ENCODE assay signal across 11 cellular contexts in genomic region chr7:93016085-93016471, GRCh38.
A peak's percentile ranks its signal among the peaks of the same experiment; 100 is the strongest.
DNase-seq lines count a peak whose midpoint lies in the region; ATAC-seq lines count a peak whose summit lies in the region.
"Had no signal": no experiment of that assay in that cellular context is flagged by ENCODE, and none has a peak within 500 bp of the region (broad histone marks: within the 10 kb centered on the region; RNA-seq: fewer than 3 reads in every experiment).

No MANE protein-coding gene starts in this region.

- peaks cover 18% of the 10 kb centered on the region for H3K4me1 Mint-ChIP-seq in dendritic cell treated with granulocyte-macrophage colony-stimulating factor and Interleukin-4, amounts not matched to agents 40 ng/mL and 50 ng/mL, for 4 days (ENCODE audit: low read depth)
- H3K4me1 Mint-ChIP-seq in CD8-positive, alpha-beta memory T cell = no peaks in the 10 kb centered on the region

- no peak overlapping the region for H2BK120ac ChIP-seq in neuronal stem cell (ENCODE audit: low read depth, low read length)

- no peaks in the 10 kb centered on the region for H3K36me3 ChIP-seq in neuronal stem cell (replicated peaks in 1 of 2; ENCODE audit: control insufficient read depth in 2 of 2, insufficient read depth in 2 of 2, low read length in 2 of 2)
- H3K36me3 ChIP-seq in CD8-positive, alpha-beta memory T cell (ENCODE audit: insufficient read depth, low read length) = no peaks in the 10 kb centered on the region
- H3K36me3 ChIP-seq: uterus had no signal

- peak overlapping the region; percentile 10 for H3K4me3 Mint-ChIP-seq in dendritic cell treated with granulocyte-macrophage colony-stimulating factor and Interleukin-4, amounts not matched to agents 40 ng/mL and 50 ng/mL, for 4 days
- H3K4me3 Mint-ChIP-seq in CD8-positive, alpha-beta memory T cell = no peak overlapping the region

- H3K9ac ChIP-seq in neuronal stem cell (ENCODE audit: low read depth, low read length, poor library complexity) = no peak overlapping the region

- no peak overlapping the region for H3K4me3 ChIP-seq in neuronal stem cell (ENCODE audit: low read length in 2 of 2)
- H3K4me3 ChIP-seq in CD8-positive, alpha-beta memory T cell (ENCODE audit: low read length) = no peak overlapping the region
- H3K4me3 ChIP-seq: uterus had no signal

- no peaks in the 10 kb centered on the region for H3K27me3 Mint-ChIP-seq in dendritic cell treated with granulocyte-macrophage colony-stimulating factor and Interleukin-4, amounts not matched to agents 40 ng/mL and 50 ng/mL, for 4 days
- H3K27me3 Mint-ChIP-seq in CD8-positive, alpha-beta memory T cell = no peaks in the 10 kb centered on the region

- H3K4ac ChIP-seq in neuronal stem cell (ENCODE audit: low read length) = no peak overlapping the region

- H3K14ac ChIP-seq in neuronal stem cell (ENCODE audit: low read length) = no peak overlapping the region

- H2BK5ac ChIP-seq in neuronal stem cell (ENCODE audit: low read length) = no peak overlapping the region

- no peak overlapping the region for H3K23ac ChIP-seq in neuronal stem cell (ENCODE audit: low read depth, low read length, poor library complexity)

- CTCF ChIA-PET in CD8-positive, alpha-beta memory T cell (lab: Charles Lee) = no interaction called here

- H4K8ac ChIP-seq in neuronal stem cell (ENCODE audit: low read depth, low read length) = no peak overlapping the region

- H3K36me3 Mint-ChIP-seq in dendritic cell treated with granulocyte-macrophage colony-stimulating factor and Interleukin-4, amounts not matched to agents 40 ng/mL and 50 ng/mL, for 4 days (ENCODE audit: low read depth) = no peaks in the 10 kb centered on the region
- no peaks in the 10 kb centered on the region for H3K36me3 Mint-ChIP-seq in CD8-positive, alpha-beta memory T cell

- no peak overlapping the region for H2BK15ac ChIP-seq in neuronal stem cell (ENCODE audit: low read length)

- no peak overlapping the region for H2BK12ac ChIP-seq in neuronal stem cell (ENCODE audit: low read length)

- peak overlapping the region; percentile 72 for H3K27ac Mint-ChIP-seq in dendritic cell treated with granulocyte-macrophage colony-stimulating factor and Interleukin-4, amounts not matched to agents 40 ng/mL and 50 ng/mL, for 4 days
- H3K27ac Mint-ChIP-seq in CD8-positive, alpha-beta memory T cell = no peak overlapping the region

- H3K27me3 ChIP-seq in neuronal stem cell (ENCODE audit: control insufficient read depth in 3 of 3, insufficient read depth in 3 of 3, low read depth in 1 of 3, low read length in 3 of 3) = no peaks in the 10 kb centered on the region
- no peaks in the 10 kb centered on the region for H3K27me3 ChIP-seq in CD8-positive, alpha-beta memory T cell (ENCODE audit: insufficient read depth, low read length, poor library complexity, severe bottlenecking)
- H3K27me3 ChIP-seq: uterus had no signal

- H3K9me3 Mint-ChIP-seq in dendritic cell treated with granulocyte-macrophage colony-stimulating factor and Interleukin-4, amounts not matched to agents 40 ng/mL and 50 ng/mL, for 4 days = no peaks in the 10 kb centered on the region
- no peaks in the 10 kb centered on the region for H3K9me3 Mint-ChIP-seq in CD8-positive, alpha-beta memory T cell

- H3K18ac ChIP-seq in neuronal stem cell (ENCODE audit: low read length) = no peak overlapping the region

- H3K4me1 ChIP-seq in neuronal stem cell (ENCODE audit: control insufficient read depth in 2 of 2, insufficient read depth in 1 of 2, low read depth in 1 of 2, low read length in 2 of 2) = peaks cover 3 to 24% of the 10 kb centered on the region in 2 donors
- H3K4me1 ChIP-seq in CD8-positive, alpha-beta memory T cell (ENCODE audit: insufficient read depth, low read length) = peaks cover 6% of the 10 kb centered on the region

- no peak overlapping the region for H2AK5ac ChIP-seq in neuronal stem cell (ENCODE audit: low read depth, low read length)

- no peaks in the 10 kb centered on the region for H3K79me1 ChIP-seq in neuronal stem cell (ENCODE audit: low read depth, low read length)

- H3K9me3 ChIP-seq in neuronal stem cell (replicated peaks in 1 of 2; ENCODE audit: control insufficient read depth in 2 of 2, insufficient read depth in 1 of 2, low read depth in 1 of 2, low read length in 2 of 2) = no peaks in the 10 kb centered on the region
- H3K9me3 ChIP-seq in CD8-positive, alpha-beta memory T cell (ENCODE audit: low read length) = no peaks in the 10 kb centered on the region
- H3K9me3 ChIP-seq: uterus had no signal

- POLR2A ChIA-PET in CD8-positive, alpha-beta memory T cell (lab: Charles Lee) = no interaction called here

- intact Hi-C loops in dendritic cell treated with granulocyte-macrophage colony-stimulating factor and Interleukin-4, amounts not matched to agents 40 ng/mL and 50 ng/mL, for 4 days (cut with micrococcal nuclease) = no loop called here

- no peak overlapping the region for H3K27ac ChIP-seq in neuronal stem cell (replicated peaks; ENCODE audit: low read length)
- no peak overlapping the region for H3K27ac ChIP-seq in CD8-positive, alpha-beta memory T cell (ENCODE audit: low read depth, low read length)
- H3K27ac ChIP-seq: uterus had no signal

- H4K91ac ChIP-seq in neuronal stem cell (ENCODE audit: low read depth, low read length, poor library complexity) = no peak overlapping the region

- DNase-seq in EL (peak; percentile 42), NCI-H82 treated with DMSO at 0.1 percent for 48 hours (lab: John Stamatoyannopoulos, UW; ENCODE audit: unreplicated experiment) (peak; percentile 17), neuronal stem cell (ENCODE audit: low spot score) (no peak), NAMALWA (ENCODE audit: low spot score) (no peak), iPS-NIHi11 (ENCODE audit: low spot score) (no peak)
- DNase-seq in CD8-positive, alpha-beta memory T cell = no peak
- DNase-seq: stimulated activated CD4-positive, alpha-beta T cell treated with anti-CD3 and anti-CD28 coated beads, Interleukin-1b, Interleukin-23, amount 100 ng/mL, for 48 hours; uterus had no signal

- ATAC-seq in HG03280 (IDR thresholded peaks at IDR 0.05; ENCODE audit: unreplicated experiment) = no peak
- ATAC-seq: HCT116 had no signal

- peak overlapping the region; percentile 84 for H2AFZ ChIP-seq in neuronal stem cell (ENCODE audit: low read length)

- no CpG with 5 or more reads among the region's 4 CpGs for WGBS in neuronal stem cell (ENCODE audit: extremely low coverage in 2 of 2, insufficient read length in 2 of 2, insufficient replicate concordance in 1 of 2), 2 donors

- H3K4me2 ChIP-seq in neuronal stem cell (ENCODE audit: insufficient read depth, low read length, poor library complexity, severe bottlenecking) = no peak overlapping the region

Comparison
In these comparisons a context has a peak if more than half of its experiments do, and no peak if none do; other contexts are left out.
1. DNase-seq: peak in EL (single experiment) and NCI-H82 treated with DMSO at 0.1 percent for 48 hours (single experiment); none in neuronal stem cell (single experiment), NAMALWA (single experiment), CD8-positive, alpha-beta memory T cell (0 of 5) and iPS-NIHi11 (single experiment).